22 cellular contexts compared by ENCODE assay signal in genomic region chr11:44003736-44004451, GRCh38. TPM values are rescaled to one million over a fixed set of nuclear protein-coding genes. Genes with fewer than 3 reads are reported as not detected.
A peak's percentile ranks its signal among the peaks of the same experiment; 100 is the strongest.
DNase-seq lines count a peak whose midpoint lies in the region; TF ChIP-seq lines count a peak whose summit lies in the region.
"Had no signal": no experiment of that assay in that cellular context is flagged by ENCODE, and none has a peak within 500 bp of the region (broad histone marks: within the 10 kb centered on the region; RNA-seq: fewer than 3 reads in every experiment).

No MANE protein-coding gene starts in this region.

- no peak overlapping the region for H3K23ac ChIP-seq in neuronal stem cell (ENCODE audit: low read depth, low read length, poor library complexity)

- no peaks in the 10 kb centered on the region for H3K9me3 ChIP-seq in left ventricle myocardium inferior (replicated peaks)
- H3K9me3 ChIP-seq in esophagus muscularis mucosa, result no peaks in the 10 kb centered on the region
- no peaks in the 10 kb centered on the region for H3K9me3 ChIP-seq in neuronal stem cell (replicated peaks in 1 of 2; ENCODE audit: control insufficient read depth in 2 of 2, insufficient read depth in 1 of 2, low read depth in 1 of 2, low read length in 2 of 2)
- H3K9me3 ChIP-seq: HAP-1 had no signal

- H3K18ac ChIP-seq in neuronal stem cell (ENCODE audit: low read length), result no peak overlapping the region

- intact Hi-C loops in cardiac septum (cut with DNase I) (no loop called here), left ventricle myocardium inferior (cut with micrococcal nuclease) (no loop called here), esophagus muscularis mucosa (cut with DNase I) (no loop called here)

- H3K4ac ChIP-seq in neuronal stem cell (ENCODE audit: low read length), result no peak overlapping the region

- H3K9ac ChIP-seq in neuronal stem cell (ENCODE audit: low read depth, low read length, poor library complexity), result no peak overlapping the region

- 86% methylated on average over 7 of the region's 9 CpGs for WGBS in esophagus muscularis mucosa
- no CpG with 5 or more reads among the region's 9 CpGs for WGBS in neuronal stem cell (ENCODE audit: extremely low coverage in 2 of 2, insufficient read length in 2 of 2, insufficient replicate concordance in 1 of 2), 2 donors

- DNase-seq in cardiac septum (ENCODE audit: low spot score) (peak; percentile 55), left ventricle myocardium inferior (no peak), esophagus muscularis mucosa (ENCODE audit: extremely low spot score) (peak; percentile 80), neuronal stem cell (ENCODE audit: low spot score) (no peak), ureter (ENCODE audit: low spot score) (peak; percentile 34), midbrain (lab: John Stamatoyannopoulos, UW) (no peak), NCI-H345 (lab: John Stamatoyannopoulos, UW) (no peak), SHP77 (lab: John Stamatoyannopoulos, UW) (no peak)
- DNase-seq: 8988T, GF-D8, Kasumi-1, MM.1S, NCI-H1105, NCI-H1694, NCI-H446, OCI-M1, SIG-M5 had no signal

- H3K27ac ChIP-seq in left ventricle myocardium inferior (replicated peaks), result no peak overlapping the region
- H3K27ac ChIP-seq in esophagus muscularis mucosa (replicated peaks in 1 of 4), result no peak overlapping the region
- no peak overlapping the region for H3K27ac ChIP-seq in neuronal stem cell (replicated peaks; ENCODE audit: low read length)

- no peak overlapping the region for H3K4me2 ChIP-seq in neuronal stem cell (ENCODE audit: insufficient read depth, low read length, poor library complexity, severe bottlenecking)

- no peak overlapping the region for H4K8ac ChIP-seq in neuronal stem cell (ENCODE audit: low read depth, low read length)

- no peaks in the 10 kb centered on the region for H3K79me1 ChIP-seq in neuronal stem cell (ENCODE audit: low read depth, low read length)

- H2AFZ ChIP-seq in neuronal stem cell (ENCODE audit: low read length), result peak overlapping the region; percentile 51

- no peak overlapping the region for H3K4me3 ChIP-seq in left ventricle myocardium inferior
- no peak overlapping the region for H3K4me3 ChIP-seq in esophagus muscularis mucosa
- no peak overlapping the region for H3K4me3 ChIP-seq in neuronal stem cell (ENCODE audit: low read length in 2 of 2)
- H3K4me3 ChIP-seq: HAP-1 had no signal

- peak overlapping the region; percentile 1 for H2BK15ac ChIP-seq in neuronal stem cell (ENCODE audit: low read length)

- TF ChIP-seq EP300 in esophagus muscularis mucosa (IDR thresholded peaks at IDR 0.05), result no peak

- H3K36me3 ChIP-seq in left ventricle myocardium inferior, result no peaks in the 10 kb centered on the region
- no peaks in the 10 kb centered on the region for H3K36me3 ChIP-seq in esophagus muscularis mucosa
- H3K36me3 ChIP-seq in neuronal stem cell (replicated peaks in 1 of 2; ENCODE audit: control insufficient read depth in 2 of 2, insufficient read depth in 2 of 2, low read length in 2 of 2), result no peaks in the 10 kb centered on the region
- H3K36me3 ChIP-seq: HAP-1 had no signal

- no peaks in the 10 kb centered on the region for H3K4me1 ChIP-seq in left ventricle myocardium inferior
- H3K4me1 ChIP-seq in esophagus muscularis mucosa, result no peaks in the 10 kb centered on the region
- H3K4me1 ChIP-seq in neuronal stem cell (ENCODE audit: control insufficient read depth in 2 of 2, insufficient read depth in 1 of 2, low read depth in 1 of 2, low read length in 2 of 2), result peaks cover 11 to 23% of the 10 kb centered on the region in 2 donors
- H3K4me1 ChIP-seq: HAP-1 had no signal

- TF ChIP-seq CTCF in left ventricle myocardium inferior (IDR thresholded peaks at IDR 0.05; ENCODE audit: borderline replicate concordance), result no peak
- TF ChIP-seq CTCF in esophagus muscularis mucosa (IDR thresholded peaks at IDR 0.05), result no peak

- H4K91ac ChIP-seq in neuronal stem cell (ENCODE audit: low read depth, low read length, poor library complexity), result no peak overlapping the region

- no peak overlapping the region for H3K14ac ChIP-seq in neuronal stem cell (ENCODE audit: low read length)

- peak overlapping the region; percentile 56 for H2BK5ac ChIP-seq in neuronal stem cell (ENCODE audit: low read length)

- H2BK120ac ChIP-seq in neuronal stem cell (ENCODE audit: low read depth, low read length), result no peak overlapping the region

- H2AK5ac ChIP-seq in neuronal stem cell (ENCODE audit: low read depth, low read length), result peak overlapping the region; percentile 20

- peak overlapping the region; percentile 5 for H2BK12ac ChIP-seq in neuronal stem cell (ENCODE audit: low read length)

- no peak for TF ChIP-seq POLR2A in esophagus muscularis mucosa (IDR thresholded peaks at IDR 0.05; ENCODE audit: low read depth)

- H3K27me3 ChIP-seq in left ventricle myocardium inferior (ENCODE audit: low read depth), result no peaks in the 10 kb centered on the region
- peaks cover 0 to 5% (median 0%) of the 10 kb centered on the region in 4 donors for H3K27me3 ChIP-seq in esophagus muscularis mucosa
- H3K27me3 ChIP-seq in neuronal stem cell (ENCODE audit: control insufficient read depth in 3 of 3, insufficient read depth in 3 of 3, low read depth in 1 of 3, low read length in 3 of 3), result peaks cover 0 to 17% (median 0%) of the 10 kb centered on the region in 3 experiments

RNA-seq across cellular contexts. Expression of gene ACCSL, which starts 43.9 kb away (rescaled TPM):
- total RNA-seq in cardiac septum, result not detected
- not detected for total RNA-seq in left ventricle myocardium inferior
- not detected for total RNA-seq in esophagus muscularis mucosa
- not detected for polyA plus RNA-seq in neuronal stem cell (2013, experiment 1 of 2)
- not detected for polyA plus RNA-seq in neuronal stem cell (2013, experiment 2 of 2)
- not detected for total RNA-seq in ureter
- total RNA-seq: Daoy, HT-29, RPMI7951 had no signal
- polyA plus RNA-seq: BJ had no signal

Comparison
In these comparisons a context has a peak if more than half of its experiments do, and no peak if none do; other contexts are left out.
1. DNase-seq: peak in cardiac septum (single experiment), esophagus muscularis mucosa (single experiment) and ureter (single experiment); none in left ventricle myocardium inferior (single experiment), neuronal stem cell (single experiment), midbrain (single experiment), NCI-H345 (single experiment) and SHP77 (0 of 2).